In genomic region chr4:133638702-133639101, GRCh38 we compare ENCODE assay signal across 17 cellular contexts.
DNase-seq lines count a peak whose midpoint lies in the region; ATAC-seq and TF ChIP-seq lines count a peak whose summit lies in the region.
"Had no signal": no experiment of that assay in that cellular context is flagged by ENCODE, and none has a peak within 500 bp of the region (broad histone marks: within the 10 kb centered on the region; RNA-seq: fewer than 3 reads in every experiment).

No MANE protein-coding gene starts in this region.

- TF ChIP-seq CTCF in OCI-LY1 (IDR thresholded peaks at IDR 0.05; ENCODE audit: low read length) (no peak), sigmoid colon (IDR thresholded peaks at IDR 0.05) (no peak), coronary artery (IDR thresholded peaks at IDR 0.05) (no peak)

- 25 to 79% methylated on average over 3 of the region's 3 CpGs for WGBS in sigmoid colon, 2 donors

- no peaks in the 10 kb centered on the region for H4K20me1 ChIP-seq in OCI-LY1 (ENCODE audit: insufficient read depth, low read length)
- H4K20me1 ChIP-seq: BLaER1 treated with 17β-estradiol and CSF1 and Interleukin-3, amounts not matched to agents 10 nM and 100 nM had no signal

- H3K27ac ChIP-seq in OCI-LY1 (ENCODE audit: low read depth, low read length, poor library complexity, severe bottlenecking): no peak overlapping the region
- H3K27ac ChIP-seq in sigmoid colon: no peak overlapping the region
- H3K27ac ChIP-seq in coronary artery: no peak overlapping the region
- H3K27ac ChIP-seq: BLaER1 treated with 17β-estradiol and CSF1 and Interleukin-3, amounts not matched to agents 10 nM and 100 nM; GM23248 had no signal

- H3K36me3 ChIP-seq in OCI-LY1 (ENCODE audit: insufficient read depth, low read length) (no peaks in the 10 kb centered on the region), sigmoid colon (no peaks in the 10 kb centered on the region)
- H3K36me3 ChIP-seq: BLaER1 treated with 17β-estradiol and CSF1 and Interleukin-3, amounts not matched to agents 10 nM and 100 nM; HAP-1 had no signal

- H3K4me1 ChIP-seq in OCI-LY1 (ENCODE audit: insufficient read depth, low read length, severe bottlenecking): peaks cover 25% of the 10 kb centered on the region
- H3K4me1 ChIP-seq in sigmoid colon: no peaks in the 10 kb centered on the region
- H3K4me1 ChIP-seq: BLaER1 treated with 17β-estradiol and CSF1 and Interleukin-3, amounts not matched to agents 10 nM and 100 nM; HAP-1 had no signal

- no peaks in the 10 kb centered on the region for H3K36me3 Mint-ChIP-seq in activated naive CD8-positive, alpha-beta T cell treated with anti-CD3 and anti-CD28 coated beads, Interleukin-2, amount 50 U/mL, for 24 hours (ENCODE audit: low read depth)
- H3K36me3 Mint-ChIP-seq: CD8-positive, alpha-beta T cell had no signal

- no peak overlapping the region for H3K4me3 Mint-ChIP-seq in activated naive CD8-positive, alpha-beta T cell treated with anti-CD3 and anti-CD28 coated beads, Interleukin-2, amount 50 U/mL, for 24 hours
- H3K4me3 Mint-ChIP-seq: B cell; CD8-positive, alpha-beta T cell had no signal

- TF ChIP-seq POLR2A in sigmoid colon (IDR thresholded peaks at IDR 0.05): no peak

- H3K9ac ChIP-seq in OCI-LY1 (ENCODE audit: low read length): no peak overlapping the region
- H3K9ac ChIP-seq: BLaER1 treated with 17β-estradiol and CSF1 and Interleukin-3, amounts not matched to agents 10 nM and 100 nM; GM23248 had no signal

- H3K9me2 ChIP-seq in OCI-LY1 (ENCODE audit: low read depth, low read length): no peaks in the 10 kb centered on the region

- peak overlapping the region; percentile 36; the same call in 1 of the 2 replicates for H3K4me2 ChIP-seq in OCI-LY1 (ENCODE audit: low read length)
- H3K4me2 ChIP-seq: BLaER1 treated with 17β-estradiol and CSF1 and Interleukin-3, amounts not matched to agents 10 nM and 100 nM had no signal

- peaks cover 3% of the 10 kb centered on the region for H3K9me3 Mint-ChIP-seq in activated naive CD8-positive, alpha-beta T cell treated with anti-CD3 and anti-CD28 coated beads, Interleukin-2, amount 50 U/mL, for 24 hours

- H3K27ac Mint-ChIP-seq in activated naive CD8-positive, alpha-beta T cell treated with anti-CD3 and anti-CD28 coated beads, Interleukin-2, amount 50 U/mL, for 24 hours: no peak overlapping the region
- H3K27ac Mint-ChIP-seq: B cell; CD8-positive, alpha-beta T cell had no signal

- H3K4me3 ChIP-seq in OCI-LY1 (ENCODE audit: low read depth, low read length, poor library complexity, severe bottlenecking) (no peak overlapping the region), sigmoid colon (no peak overlapping the region), coronary artery (no peak overlapping the region)
- H3K4me3 ChIP-seq: BLaER1 treated with 17β-estradiol and CSF1 and Interleukin-3, amounts not matched to agents 10 nM and 100 nM; GM23248; HAP-1 had no signal

- H2AFZ ChIP-seq in OCI-LY1 (ENCODE audit: low read length): peak overlapping the region; percentile 71; the same call in 1 of the 2 replicates
- H2AFZ ChIP-seq: GM23248 had no signal

- H3K27me3 Mint-ChIP-seq in activated naive CD8-positive, alpha-beta T cell treated with anti-CD3 and anti-CD28 coated beads, Interleukin-2, amount 50 U/mL, for 24 hours: no peaks in the 10 kb centered on the region
- H3K27me3 Mint-ChIP-seq: B cell had no signal

- DNase-seq in NCI-H748 (lab: John Stamatoyannopoulos, UW; ENCODE audit: unreplicated experiment) (peak; percentile 5), NCI-H748 treated with DMSO at 0.1 percent for 48 hours (lab: John Stamatoyannopoulos, UW) (no peak), left kidney (ENCODE audit: low read depth, low spot score) (peak; percentile 26), sigmoid colon (no peak), coronary artery (ENCODE audit: low spot score) (no peak)
- DNase-seq in activated naive CD8-positive, alpha-beta T cell treated with anti-CD3 and anti-CD28 coated beads, Interleukin-2, amount 50 U/mL, for 24 hours: no peak
- DNase-seq: 8988T; Calu3; CD8-positive, alpha-beta T cell; DMS79 treated with DMSO at 0.1 percent for 48 hours; EL; GM23248 had no signal

- no peak for TF ChIP-seq EP300 in sigmoid colon (IDR thresholded peaks at IDR 0.05)

- H3K79me2 ChIP-seq in OCI-LY1 (ENCODE audit: insufficient read depth, low read length): no peaks in the 10 kb centered on the region

- peaks cover 5% of the 10 kb centered on the region; the same call in 1 of the 2 replicates for H3K9me3 ChIP-seq in OCI-LY1 (ENCODE audit: low read length)
- H3K9me3 ChIP-seq in sigmoid colon: no peaks in the 10 kb centered on the region
- H3K9me3 ChIP-seq: HAP-1 had no signal

- no peaks in the 10 kb centered on the region for H3K4me1 Mint-ChIP-seq in activated naive CD8-positive, alpha-beta T cell treated with anti-CD3 and anti-CD28 coated beads, Interleukin-2, amount 50 U/mL, for 24 hours
- H3K4me1 Mint-ChIP-seq: B cell had no signal

- no peak for ATAC-seq in activated naive CD8-positive, alpha-beta T cell treated with anti-CD3 and anti-CD28 coated beads, Interleukin-2, amount 50 U/mL, for 24 hours
- ATAC-seq: CD8-positive, alpha-beta T cell; HepG2 had no signal

- intact Hi-C loops in sigmoid colon (cut with DNase I): no loop called here

- H3K27me3 ChIP-seq in OCI-LY1 (ENCODE audit: insufficient read depth, low read length) (no peaks in the 10 kb centered on the region), sigmoid colon (no peaks in the 10 kb centered on the region)
- H3K27me3 ChIP-seq: BLaER1 treated with 17β-estradiol and CSF1 and Interleukin-3, amounts not matched to agents 10 nM and 100 nM had no signal

- no peaks in the 10 kb centered on the region for H3F3A ChIP-seq in OCI-LY1 (ENCODE audit: insufficient read depth, low read length)

Comparison
In these comparisons a context has a peak if more than half of its experiments do, and no peak if none do; other contexts are left out.
1. DNase-seq: peak in NCI-H748 (single experiment) and left kidney (single experiment); none in NCI-H748 treated with DMSO at 0.1 percent for 48 hours (single experiment), sigmoid colon (single experiment), coronary artery (single experiment) and activated naive CD8-positive, alpha-beta T cell treated with anti-CD3 and anti-CD28 coated beads, Interleukin-2, amount 50 U/mL, for 24 hours (single experiment).